ENCODE assay signal across 8 cellular contexts in the genomic region with DNA sequence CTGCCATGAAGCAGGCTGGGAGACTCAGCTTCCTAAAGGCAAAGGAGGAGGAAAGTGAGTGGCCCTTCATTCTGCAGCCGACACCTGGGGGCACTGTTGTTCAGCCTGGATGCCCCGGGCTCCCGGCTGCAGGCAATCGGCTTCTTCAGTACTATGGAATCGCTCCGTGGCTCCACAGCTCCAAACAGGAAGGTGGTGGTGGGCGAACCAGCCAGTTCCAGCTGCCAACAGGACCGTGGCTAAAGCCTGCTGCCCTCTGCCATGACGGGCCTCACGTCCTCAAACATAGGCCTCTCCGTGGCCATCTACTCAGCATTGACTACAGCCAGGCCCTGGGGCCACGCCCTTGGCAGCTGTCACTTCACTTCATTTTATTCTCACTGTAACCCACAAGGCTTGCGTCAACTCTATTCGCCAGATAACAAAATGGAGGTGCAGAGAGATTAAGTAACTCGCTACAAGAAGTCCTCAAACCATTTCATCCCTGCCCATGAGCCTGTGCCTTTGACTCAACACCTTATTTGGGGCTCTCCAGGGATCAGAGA. TPM values are rescaled to one million over a fixed set of nuclear protein-coding genes. Genes with fewer than 3 reads are reported as not detected.
DNase-seq lines count a peak whose midpoint lies in the region; ATAC-seq and TF ChIP-seq lines count a peak whose summit lies in the region.

No MANE protein-coding gene starts in this region.

- no peaks in the 10 kb centered on the region for H3K27me3 ChIP-seq in BE2C
- H3K27me3 ChIP-seq in MG63: no peaks in the 10 kb centered on the region
- H3K27me3 ChIP-seq in vagina: no peaks in the 10 kb centered on the region

- H3K36me3 Mint-ChIP-seq in activated naive CD4-positive, alpha-beta T cell treated with anti-CD3 and anti-CD28 coated beads, Interleukin-2, amount 50 U/mL, for 72 hours: peaks cover 0 to 8% of the 10 kb centered on the region in 2 donors

- intact Hi-C loops in vagina (cut with DNase I): no loop called here

- H3K36me3 ChIP-seq in BE2C: peaks cover 42% of the 10 kb centered on the region
- H3K36me3 ChIP-seq in MG63: no peaks in the 10 kb centered on the region
- no peaks in the 10 kb centered on the region for H3K36me3 ChIP-seq in vagina

- H3K9me3 Mint-ChIP-seq in activated naive CD4-positive, alpha-beta T cell treated with anti-CD3 and anti-CD28 coated beads, Interleukin-2, amount 50 U/mL, for 72 hours: peaks cover 0 to 3% of the 10 kb centered on the region in 2 donors

- ATAC-seq in GM19372 (IDR thresholded peaks at IDR 0.05; ENCODE audit: low read depth, unreplicated experiment): peak; percentile 41
- peak; percentile 74 to 75 for ATAC-seq in activated naive CD4-positive, alpha-beta T cell treated with anti-CD3 and anti-CD28 coated beads, Interleukin-2, amount 50 U/mL, for 72 hours

- no peak overlapping the region for H3K27ac ChIP-seq in vagina

- TF ChIP-seq CTCF in BE2C (IDR thresholded peaks at IDR 0.05; ENCODE audit: low read depth, low read length): peak; percentile 80
- TF ChIP-seq CTCF in vagina (IDR thresholded peaks at IDR 0.05): no peak

- H3K27ac Mint-ChIP-seq in activated naive CD4-positive, alpha-beta T cell treated with anti-CD3 and anti-CD28 coated beads, Interleukin-2, amount 50 U/mL, for 72 hours: peak overlapping the region in 1 of 2 donors; percentile 9

- no peaks in the 10 kb centered on the region; the same call in 1 of the 2 replicates for H3K4me1 ChIP-seq in BE2C
- H3K4me1 ChIP-seq in vagina: no peaks in the 10 kb centered on the region

- DNase-seq in BE2C (peak; percentile 81), MG63 (peak; percentile 50), SKM-1 (lab: John Stamatoyannopoulos, UW; ENCODE audit: unreplicated experiment) (peak; percentile 40), iPS DF 19.7 (ENCODE audit: low read depth, low spot score) (peak; percentile 48), vagina (ENCODE audit: extremely low spot score in 2 of 2) (no peak)
- peak in 1 of 2 donors; percentile 63 for DNase-seq in activated naive CD4-positive, alpha-beta T cell treated with anti-CD3 and anti-CD28 coated beads, Interleukin-2, amount 50 U/mL, for 72 hours (ENCODE audit: low spot score in 2 of 2)
- DNase-seq in stimulated activated CD4-positive, alpha-beta T cell treated with anti-CD3 and anti-CD28 coated beads, Interleukin-15, amount 100 ng/mL, for 48 hours (ENCODE audit: low read depth in 2 of 2): peak; percentile 28 to 30

- TF ChIP-seq POLR2A in vagina (IDR thresholded peaks at IDR 0.05): no peak

- no peaks in the 10 kb centered on the region for H3K9me3 ChIP-seq in BE2C
- H3K9me3 ChIP-seq in MG63: peaks cover 4% of the 10 kb centered on the region; the same call in 1 of the 2 replicates
- no peaks in the 10 kb centered on the region for H3K9me3 ChIP-seq in vagina

- H3K4me3 ChIP-seq in BE2C (ENCODE audit: low read depth, low read length) (no peak overlapping the region), MG63 (no peak overlapping the region), vagina (no peak overlapping the region)

RNA-seq across cellular contexts. Expression of gene PAX5, which starts 38.1 kb away (rescaled TPM):
- 13.1 TPM for polyA plus RNA-seq in BE2C (2012; ENCODE audit: insufficient read depth, insufficient read length, low read depth)
- total RNA-seq in MG63 (2014; rRNA removed; shearing (Covaris generic); ENCODE audit: low replicate concordance): not detected in 2 replicates
- 1 to 10 TPM in 1 of 2 donors, under 1 TPM in 1; 0.61 to 1.8 TPM for total RNA-seq in activated naive CD4-positive, alpha-beta T cell treated with anti-CD3 and anti-CD28 coated beads, Interleukin-2, amount 50 U/mL, for 72 hours
- total RNA-seq in vagina: 0.25 TPM

Comparison
In these comparisons a context has a peak if more than half of its experiments do, and no peak if none do; other contexts are left out.
1. DNase-seq: peak in BE2C (single experiment), MG63 (single experiment), SKM-1 (single experiment), iPS DF 19.7 (single experiment) and stimulated activated CD4-positive, alpha-beta T cell treated with anti-CD3 and anti-CD28 coated beads, Interleukin-15, amount 100 ng/mL, for 48 hours (2 of 2); none in vagina (0 of 2).